1 cellular context compared by ENCODE assay signal in the genomic region with DNA sequence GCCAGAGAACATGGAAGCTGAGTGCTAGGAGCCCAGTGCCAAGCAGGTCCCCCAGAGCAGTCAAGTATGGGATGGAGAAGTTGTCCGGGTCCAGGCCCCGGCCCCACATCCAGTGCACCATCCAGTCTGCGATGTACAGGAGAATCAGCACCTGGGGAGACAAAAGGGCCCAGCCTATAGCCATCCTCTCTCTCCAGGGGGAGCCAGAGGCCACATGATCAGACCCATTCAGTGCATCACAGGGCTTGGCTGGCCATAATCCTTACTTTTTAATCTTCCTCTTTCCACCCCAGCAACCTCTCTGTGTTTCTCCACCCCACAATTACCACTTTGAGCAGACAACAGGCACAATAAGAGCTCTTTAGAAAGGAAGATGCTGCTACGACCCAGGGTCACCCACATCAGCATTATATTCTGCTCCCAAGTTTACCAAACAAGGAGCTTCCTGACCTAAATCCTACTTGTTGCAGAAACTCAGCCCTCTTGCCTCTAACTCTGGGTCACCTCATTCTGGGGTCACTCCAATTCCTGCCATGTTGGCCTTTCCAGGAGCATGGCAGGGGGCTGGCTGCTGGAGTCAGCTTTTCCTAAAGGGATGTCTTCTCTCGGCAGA.
TF ChIP-seq lines count a peak whose summit lies in the region.

No MANE protein-coding gene starts in this region.

TF ChIP-seq in Ishikawa, 13 proteins besides CTCF, POLR2A, EP300 and RAD21 (continued from another document):
- TF ChIP-seq TAF1 (IDR thresholded peaks at IDR 0.05; ENCODE audit: low read depth): no peak
- TF ChIP-seq, protein P1, sequence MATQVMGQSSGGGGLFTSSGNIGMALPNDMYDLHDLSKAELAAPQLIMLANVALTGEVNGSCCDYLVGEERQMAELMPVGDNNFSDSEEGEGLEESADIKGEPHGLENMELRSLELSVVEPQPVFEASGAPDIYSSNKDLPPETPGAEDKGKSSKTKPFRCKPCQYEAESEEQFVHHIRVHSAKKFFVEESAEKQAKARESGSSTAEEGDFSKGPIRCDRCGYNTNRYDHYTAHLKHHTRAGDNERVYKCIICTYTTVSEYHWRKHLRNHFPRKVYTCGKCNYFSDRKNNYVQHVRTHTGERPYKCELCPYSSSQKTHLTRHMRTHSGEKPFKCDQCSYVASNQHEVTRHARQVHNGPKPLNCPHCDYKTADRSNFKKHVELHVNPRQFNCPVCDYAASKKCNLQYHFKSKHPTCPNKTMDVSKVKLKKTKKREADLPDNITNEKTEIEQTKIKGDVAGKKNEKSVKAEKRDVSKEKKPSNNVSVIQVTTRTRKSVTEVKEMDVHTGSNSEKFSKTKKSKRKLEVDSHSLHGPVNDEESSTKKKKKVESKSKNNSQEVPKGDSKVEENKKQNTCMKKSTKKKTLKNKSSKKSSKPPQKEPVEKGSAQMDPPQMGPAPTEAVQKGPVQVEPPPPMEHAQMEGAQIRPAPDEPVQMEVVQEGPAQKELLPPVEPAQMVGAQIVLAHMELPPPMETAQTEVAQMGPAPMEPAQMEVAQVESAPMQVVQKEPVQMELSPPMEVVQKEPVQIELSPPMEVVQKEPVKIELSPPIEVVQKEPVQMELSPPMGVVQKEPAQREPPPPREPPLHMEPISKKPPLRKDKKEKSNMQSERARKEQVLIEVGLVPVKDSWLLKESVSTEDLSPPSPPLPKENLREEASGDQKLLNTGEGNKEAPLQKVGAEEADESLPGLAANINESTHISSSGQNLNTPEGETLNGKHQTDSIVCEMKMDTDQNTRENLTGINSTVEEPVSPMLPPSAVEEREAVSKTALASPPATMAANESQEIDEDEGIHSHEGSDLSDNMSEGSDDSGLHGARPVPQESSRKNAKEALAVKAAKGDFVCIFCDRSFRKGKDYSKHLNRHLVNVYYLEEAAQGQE (IDR thresholded peaks at IDR 0.05; ENCODE audit: low read depth): no peak
- no peak for TF ChIP-seq YY1 (IDR thresholded peaks at IDR 0.05; ENCODE audit: low read depth)
